In genomic region chr18:77086656-77087390, GRCh38 we compare ENCODE assay signal across 1 cellular context.
TF ChIP-seq lines count a peak whose summit lies in the region.

No MANE protein-coding gene starts in this region.

TF ChIP-seq in GM12878, 131 proteins besides CTCF, POLR2A, EP300 and RAD21 (continued from another document):
- TF ChIP-seq WRNIP1 (IDR thresholded peaks at IDR 0.05; ENCODE audit: borderline replicate concordance, low read depth, low read length) (no peak), MEF2B (IDR thresholded peaks at IDR 0.05; ENCODE audit: partially characterized antibody, poor library complexity, severe bottlenecking) (no peak), PAX5 (IDR thresholded peaks at IDR 0.05; ENCODE audit: borderline replicate concordance, low read depth, low read length) (no peak), ZSCAN29 (IDR thresholded peaks at IDR 0.05) (no peak), IRF5 (IDR thresholded peaks at IDR 0.05; ENCODE audit: borderline replicate concordance) (no peak), E2F4 (IDR thresholded peaks at IDR 0.05; ENCODE audit: low read depth, low read length) (no peak), KAT2A (conservative IDR thresholded peaks at IDR 0.05; ENCODE audit: control insufficient read depth, low read depth, low read length) (no peak), SRF (IDR thresholded peaks at IDR 0.05; ENCODE audit: low read depth in 2 of 2, low read length in 2 of 2) (no peak), YBX1 (IDR thresholded peaks at IDR 0.05) (no peak), RCOR1 (conservative IDR thresholded peaks at IDR 0.05; ENCODE audit: low read depth, low read length) (no peak), FOXM1 (IDR thresholded peaks at IDR 0.05; ENCODE audit: low read depth, low read length) (no peak), CUX1 (IDR thresholded peaks at IDR 0.05; ENCODE audit: insufficient replicate concordance, low read depth, low read length) (no peak), SUPT20H (IDR thresholded peaks at IDR 0.05; ENCODE audit: borderline replicate concordance, control insufficient read depth, low read depth, low read length) (no peak)
